ENCODE assay signal across 9 cellular contexts in the genomic region with DNA sequence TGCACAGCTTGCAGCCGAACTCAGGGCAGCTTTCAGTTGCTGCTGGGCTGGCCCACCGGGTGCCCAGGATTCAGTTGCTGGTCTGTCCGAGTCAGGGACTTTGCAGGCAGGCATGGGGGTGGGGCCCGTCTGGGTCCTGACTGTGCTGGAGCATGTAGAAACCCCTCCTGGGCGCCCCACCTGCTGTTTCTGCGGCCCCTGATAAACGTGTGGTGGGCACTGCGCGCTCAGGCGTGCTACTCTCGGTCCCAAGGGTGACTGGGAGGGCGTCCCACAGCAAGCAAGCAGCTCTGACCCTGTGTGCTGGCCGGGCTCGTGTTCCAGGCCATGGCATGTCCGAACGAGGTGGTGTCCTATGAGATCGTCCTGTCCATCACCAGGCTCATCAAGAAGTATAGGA. TPM values are rescaled to one million over a fixed set of nuclear protein-coding genes. Genes with fewer than 3 reads are reported as not detected.
"Had no signal": no experiment of that assay in that cellular context is flagged by ENCODE, and none has a peak within 500 bp of the region (broad histone marks: within the 10 kb centered on the region; RNA-seq: fewer than 3 reads in every experiment).

No MANE protein-coding gene starts in this region.

- FAIRE-seq: H54, HTR-8/SVneo had no signal

- H3K4me3 ChIP-seq: GM23248 had no signal

- H3K9ac ChIP-seq: GM23248, KMS-11 had no signal

- DNase-seq: GM23248, GOT3, H9, HCEC 1CT, IMR-90, KBM-7 had no signal

- H2AFZ ChIP-seq: GM23248 had no signal

- H3K27ac ChIP-seq: GM23248, KMS-11 had no signal

- H3K4me2 ChIP-seq: KMS-11 had no signal

RNA-seq across cellular contexts. Expression of gene NPW, which starts 40.8 kb away (rescaled TPM):
- total RNA-seq: GM23248 had no signal
